In the genomic region with DNA sequence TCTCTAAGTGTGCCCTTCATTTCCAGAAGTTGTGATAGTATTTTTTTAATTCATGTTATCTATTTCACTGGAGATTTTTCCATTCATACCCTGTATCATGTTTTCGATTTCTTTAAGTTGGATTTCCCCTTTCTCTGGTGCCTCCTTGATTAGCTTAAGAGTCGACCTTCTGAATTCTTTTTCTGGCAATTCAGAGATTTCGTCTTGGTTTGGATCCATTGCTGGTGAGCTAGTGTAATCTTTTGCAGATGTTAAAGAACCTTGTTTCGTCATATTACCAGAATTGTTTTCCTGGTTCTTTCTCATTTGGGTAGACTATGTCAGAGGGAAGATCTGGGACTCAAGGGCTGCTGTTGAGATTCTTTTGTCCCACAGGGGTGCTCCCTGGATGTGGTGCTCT, we compare ENCODE assay signal across 19 cellular contexts. TPM values are rescaled to one million over a fixed set of nuclear protein-coding genes. Genes with fewer than 3 reads are reported as not detected.
A peak's percentile ranks its signal among the peaks of the same experiment; 100 is the strongest.
DNase-seq lines count a peak whose midpoint lies in the region; ATAC-seq, FAIRE-seq and TF ChIP-seq lines count a peak whose summit lies in the region.
"Had no signal": no experiment of that assay in that cellular context is flagged by ENCODE, and none has a peak within 500 bp of the region (broad histone marks: within the 10 kb centered on the region; RNA-seq: fewer than 3 reads in every experiment).

No MANE protein-coding gene starts in this region.

- no peaks in the 10 kb centered on the region for H3K36me3 Mint-ChIP-seq in activated T-cell treated with anti-CD3 and anti-CD28 coated beads, Interleukin-2, amount 50 U/mL, for 24 hours (ENCODE audit: low read depth)
- no peaks in the 10 kb centered on the region for H3K36me3 Mint-ChIP-seq in CD4-positive, alpha-beta memory T cell

- in situ Hi-C loops in K562 (cut with MboI): no loop called here

- H3K27ac Mint-ChIP-seq in activated T-cell treated with anti-CD3 and anti-CD28 coated beads, Interleukin-2, amount 50 U/mL, for 24 hours: peak overlapping the region; percentile 58
- peak overlapping the region in 4 of 7 donors; percentile 9 to 70 (median 13) for H3K27ac Mint-ChIP-seq in CD4-positive, alpha-beta memory T cell

- no peaks in the 10 kb centered on the region for H3K27me3 Mint-ChIP-seq in activated T-cell treated with anti-CD3 and anti-CD28 coated beads, Interleukin-2, amount 50 U/mL, for 24 hours
- no peaks in the 10 kb centered on the region for H3K27me3 Mint-ChIP-seq in CD4-positive, alpha-beta memory T cell

- no peak overlapping the region for H3K4me3 ChIP-seq in CD4-positive, alpha-beta memory T cell (ENCODE audit: low read length in 2 of 2)
- no peak overlapping the region for H3K4me3 ChIP-seq in K562
- H3K4me3 ChIP-seq: SJSA1 had no signal

- POLR2A ChIA-PET in CD4-positive, alpha-beta memory T cell (lab: Charles Lee; ENCODE audit: partially characterized antibody): interaction anchor here (0.7 kb wide), 1 partner anchor 10 kb away, joined by 4 read pairs; no protein-coding TSS in a partner anchor
- POLR2A ChIA-PET in K562 (lab: Yijun Ruan, JAX): interaction anchor here (1.2 kb wide), 1 partner anchor 16 kb away, joined by 3 read pairs; no protein-coding TSS in a partner anchor

- no peaks in the 10 kb centered on the region for H3K9me3 ChIP-seq in CD4-positive, alpha-beta memory T cell (ENCODE audit: control insufficient read depth in 1 of 2, low read length in 2 of 2)
- no peaks in the 10 kb centered on the region; the same call in 1 of the 2 replicates for H3K9me3 ChIP-seq in K562 (replicated peaks; ENCODE audit: control insufficient read depth, insufficient read depth, low read depth, low read length)
- H3K9me3 ChIP-seq: SJSA1 had no signal

- H3K9ac ChIP-seq in K562 (ENCODE audit: insufficient read depth in 1 of 2, low read depth in 2 of 2, low read length in 2 of 2): no peak overlapping the region

- TF ChIP-seq EP300 in K562 (IDR thresholded peaks at IDR 0.05; ENCODE audit: low read length): no peak

- H2AFZ ChIP-seq in K562 (ENCODE audit: low read depth, low read length): no peak overlapping the region

- ATAC-seq in K562 (no peak), left lobe of liver (no peak)
- ATAC-seq: Right ventricle myocardium inferior had no signal

- CTCF ChIA-PET in CD4-positive, alpha-beta memory T cell (lab: Charles Lee; ENCODE audit: partially characterized antibody): interaction anchor here (1.2 kb wide), 1 partner anchor 20 kb away, joined by 3 read pairs; no protein-coding TSS in a partner anchor
- CTCF ChIA-PET in K562 (lab: Yijun Ruan, JAX; ENCODE audit: low intra/inter-chr PET ratio): no interaction called here

- no peak for TF ChIP-seq RAD21 in K562 (CRISPR knock-in tag; conservative IDR thresholded peaks at IDR 0.05 in 1 of 2, IDR thresholded peaks at IDR 0.05 in 1 of 2)

- H4K20me1 ChIP-seq in K562 (replicated peaks; ENCODE audit: control insufficient read depth, insufficient read depth, low read length): no peaks in the 10 kb centered on the region

- no peak for FAIRE-seq in K562 (lab: Jason Lieb, UNC)
- FAIRE-seq: A204.1 had no signal

- no TSS peak for BruUV-seq in K562 (replicated peaks; lab: Mats Ljungman, UMichigan)

- no peak for DNase-seq in activated T-cell treated with anti-CD3 and anti-CD28 coated beads, Interleukin-2, amount 50 U/mL, for 24 hours
- DNase-seq in activated T-cell treated with anti-CD3 and anti-CD28 coated beads, Interleukin-2, amount 50 U/mL, for 48 hours: no peak
- no peak for DNase-seq in CD4-positive, alpha-beta memory T cell
- DNase-seq in K562 (ENCODE audit: extremely low read depth in 1 of 4, low spot score in 3 of 4) (no peak), left lobe of liver (ENCODE audit: low spot score) (peak; percentile 5), NCI-H510A (lab: John Stamatoyannopoulos, UW) (no peak)
- no peak for DNase-seq in activated CD4-positive, CD25-positive, alpha-beta regulatory T cell treated with anti-CD3 and anti-CD28 coated beads, Interleukin-2, amount 50 U/mL, for 72 hours
- DNase-seq: H7, Kasumi-1, NCI-H1417, NCI-H1694 treated with DMSO at 0.1 percent for 48 hours, NCI-H2081 treated with DMSO at 0.1 percent for 48 hours, NCI-H2171 treated with DMSO at 0.1 percent for 48 hours, NCI-H526, OCI-M1 had no signal

- H3K4me1 ChIP-seq in CD4-positive, alpha-beta memory T cell (ENCODE audit: insufficient read depth, low read length): peaks cover 35% of the 10 kb centered on the region
- H3K4me1 ChIP-seq in K562 (replicated peaks in 1 of 2; ENCODE audit: control insufficient read depth in 2 of 2, insufficient read depth in 2 of 2, low read length in 2 of 2): peaks cover 0 to 25% of the 10 kb centered on the region in 2 experiments; a peak in 3 of 5 replicates
- H3K4me1 ChIP-seq: SJSA1 had no signal

- intact Hi-C loops in CD4-positive, alpha-beta memory T cell (cut with micrococcal nuclease): loop anchor here (2.0 kb wide), 1 partner anchor 15 kb away; no protein-coding TSS in a partner anchor
- intact Hi-C loops in K562 (cut with micrococcal nuclease): no loop called here

- H3K4me3 Mint-ChIP-seq in activated T-cell treated with anti-CD3 and anti-CD28 coated beads, Interleukin-2, amount 50 U/mL, for 24 hours: no peak overlapping the region
- peak overlapping the region in 1 of 8 donors; percentile 18 for H3K4me3 Mint-ChIP-seq in CD4-positive, alpha-beta memory T cell

- H3K4me2 ChIP-seq in K562 (ENCODE audit: insufficient read depth, low read length): no peak overlapping the region

- no peaks in the 10 kb centered on the region for H3K79me2 ChIP-seq in K562 (ENCODE audit: control insufficient read depth, insufficient read depth, low read length)

- TF ChIP-seq POLR2A in K562 (conservative IDR thresholded peaks at IDR 0.05): no peak

- 5% methylated on average over 4 of the region's 4 CpGs for WGBS in K562 (ENCODE audit: insufficient coverage, low coverage, missing lambda C conversion rate)

- no peaks in the 10 kb centered on the region for H3K27me3 ChIP-seq in CD4-positive, alpha-beta memory T cell (ENCODE audit: insufficient read depth, low read length)
- peaks cover 0 to 6% of the 10 kb centered on the region in 2 experiments; a peak in 2 of 5 replicates for H3K27me3 ChIP-seq in K562 (ENCODE audit: control insufficient read depth in 2 of 2, insufficient read depth in 2 of 2, low read length in 2 of 2)
- H3K27me3 ChIP-seq: SJSA1 had no signal

- no peak for TF ChIP-seq CTCF in K562 (IDR thresholded peaks at IDR 0.05 in 2 of 3, conservative IDR thresholded peaks at IDR 0.05 in 1 of 3; ENCODE audit: insufficient read depth in 2 of 3, low read depth in 1 of 3, low read length in 3 of 3)

- no peaks in the 10 kb centered on the region for H3K36me3 ChIP-seq in CD4-positive, alpha-beta memory T cell (ENCODE audit: insufficient read depth, low read length)
- no peaks in the 10 kb centered on the region for H3K36me3 ChIP-seq in K562 (ENCODE audit: control insufficient read depth, insufficient read depth, low read length)
- H3K36me3 ChIP-seq: SJSA1 had no signal

- H3K27ac ChIP-seq in CD4-positive, alpha-beta memory T cell (ENCODE audit: low read depth, low read length): no peak overlapping the region
- no peak overlapping the region for H3K27ac ChIP-seq in K562 (ENCODE audit: extremely low read depth, low read depth, low read length)
- H3K27ac ChIP-seq: C4-2B, SJSA1 had no signal

- H3K9me3 Mint-ChIP-seq in activated T-cell treated with anti-CD3 and anti-CD28 coated beads, Interleukin-2, amount 50 U/mL, for 24 hours: peaks cover 18% of the 10 kb centered on the region
- H3K9me3 Mint-ChIP-seq in CD4-positive, alpha-beta memory T cell: peaks cover 0 to 18% (median 9%) of the 10 kb centered on the region in 8 donors

- H3K9me1 ChIP-seq in K562 (ENCODE audit: control insufficient read depth, insufficient read depth, low read length): no peaks in the 10 kb centered on the region

- peaks cover 50% of the 10 kb centered on the region for H3K4me1 Mint-ChIP-seq in activated T-cell treated with anti-CD3 and anti-CD28 coated beads, Interleukin-2, amount 50 U/mL, for 24 hours (ENCODE audit: low read depth)
- H3K4me1 Mint-ChIP-seq in CD4-positive, alpha-beta memory T cell: peaks cover 15 to 33% (median 25%) of the 10 kb centered on the region in 4 donors

RNA-seq across cellular contexts. Expression of gene SH3BP2, which starts 9.1 kb away (rescaled TPM):
- 10 to 100 TPM; 37.9 to 44.3 TPM for total RNA-seq in CD4-positive, alpha-beta memory T cell
- 10 to 100 TPM in 1 of 2 donors, 1 to 10 TPM in 1; 3.8 to 16.3 TPM for polyA plus RNA-seq in CD4-positive, alpha-beta memory T cell
- 49.1 and 137 TPM in 2 replicates for total RNA-seq in K562 (2011; cell fraction: chromatin; rRNA removed; ENCODE audit: low replicate concordance)
- 57.9 and 62.0 TPM in 2 replicates for total RNA-seq in K562 (2011; cell fraction: nucleolus; rRNA removed)
- total RNA-seq in K562 (2011; cell fraction: nucleoplasm; rRNA removed): 59.4 and 93.7 TPM in 2 replicates
- total RNA-seq in K562 (2014; rRNA removed) (9.7 and 15.9 TPM in 2 replicates), K562 (2014; rRNA removed; fragmentation: Illumina TruSeq; extraction: Trizol) (3.7 and 3.9 TPM in 2 replicates), K562 (2015; rRNA removed; fragmentation: Illumina TruSeq; extraction: Trizol) (3.5 and 5.6 TPM in 2 replicates), K562 (2021) (10.8 and 16.0 TPM in 2 replicates), left lobe of liver (59.8 TPM)
- polyA plus RNA-seq in K562 (2011; rRNA removed) (9.6 and 13.9 TPM in 2 replicates), K562 (2014; fragmentation: Illumina TruSeq; extraction: Trizol) (5.1 and 10.9 TPM in 2 replicates), K562 (2014; fragmentation: Nextera tagmentation; extraction: Ambion mirVana) (under 1 TPM; 0.34 to 0.72 TPM), K562 (2014; rRNA removed) (14.2 and 17.6 TPM in 2 replicates)
- 10.6 and 10.7 TPM in 2 replicates for polyA plus RNA-seq in K562 (2011; cell fraction: cytosol; rRNA removed)
- polyA plus RNA-seq in K562 (2011; cell fraction: nucleus; rRNA removed): 88.6 and 117 TPM in 2 replicates
- polyA plus RNA-seq in K562 (2012): 4.4 and 18.7 TPM in 2 replicates
- polyA minus RNA-seq in K562 (2011; rRNA and poly(A)+ RNA removed): 18.0 and 41.6 TPM in 2 replicates
- 5.7 and 10.8 TPM in 2 replicates for polyA minus RNA-seq in K562 (2011; cell fraction: cytosol; rRNA and poly(A)+ RNA removed)
- 26.8 and 33.3 TPM in 2 replicates for polyA minus RNA-seq in K562 (2011; cell fraction: nucleus; rRNA and poly(A)+ RNA removed)

RNA-seq across cellular contexts. Expression of gene TNIP2, which starts 27.7 kb away (rescaled TPM):
- total RNA-seq in CD4-positive, alpha-beta memory T cell: 10 to 100 TPM; 50.0 to 50.5 TPM
- 10 to 100 TPM; 45.8 to 48.5 TPM for polyA plus RNA-seq in CD4-positive, alpha-beta memory T cell
- 24.5 and 78.1 TPM in 2 replicates for total RNA-seq in K562 (2011; cell fraction: chromatin; rRNA removed; ENCODE audit: low replicate concordance)
- total RNA-seq in K562 (2011; cell fraction: nucleolus; rRNA removed): 49.7 and 54.7 TPM in 2 replicates
- 30.4 and 33.4 TPM in 2 replicates for total RNA-seq in K562 (2011; cell fraction: nucleoplasm; rRNA removed)
- total RNA-seq in K562 (2014; rRNA removed) (42.6 and 46.7 TPM in 2 replicates), K562 (2014; rRNA removed; fragmentation: Illumina TruSeq; extraction: Trizol) (11.6 and 13.1 TPM in 2 replicates), K562 (2015; rRNA removed; fragmentation: Illumina TruSeq; extraction: Trizol) (19.5 and 21.9 TPM in 2 replicates), K562 (2021) (32.2 and 35.8 TPM in 2 replicates), left lobe of liver (13.1 TPM)
- polyA plus RNA-seq in K562 (2011; rRNA removed) (17.5 and 21.8 TPM in 2 replicates), K562 (2014; fragmentation: Illumina TruSeq; extraction: Trizol) (12.1 and 18.3 TPM in 2 replicates), K562 (2014; fragmentation: Nextera tagmentation; extraction: Ambion mirVana) (1 to 10 TPM in 1 of 2 experiments, under 1 TPM in 1; 0.61 to 1.1 TPM), K562 (2014; rRNA removed) (38.1 and 38.2 TPM in 2 replicates)
- 16.5 and 28.2 TPM in 2 replicates for polyA plus RNA-seq in K562 (2011; cell fraction: cytosol; rRNA removed)
- polyA plus RNA-seq in K562 (2011; cell fraction: nucleus; rRNA removed): 49.0 and 90.0 TPM in 2 replicates
- polyA plus RNA-seq in K562 (2012): 30.8 and 32.9 TPM in 2 replicates
- polyA minus RNA-seq in K562 (2011; rRNA and poly(A)+ RNA removed): 10.0 and 16.8 TPM in 2 replicates
- 13.7 and 14.7 TPM in 2 replicates for polyA minus RNA-seq in K562 (2011; cell fraction: cytosol; rRNA and poly(A)+ RNA removed)
- polyA minus RNA-seq in K562 (2011; cell fraction: nucleus; rRNA and poly(A)+ RNA removed): 16.4 and 17.5 TPM in 2 replicates

RNA-seq across cellular contexts. Expression of gene ADD1, which starts 59.9 kb away (rescaled TPM):
- total RNA-seq in CD4-positive, alpha-beta memory T cell: 100 to 1,000 TPM; 289 to 293 TPM
- 100 to 1,000 TPM; 159 to 171 TPM for polyA plus RNA-seq in CD4-positive, alpha-beta memory T cell
- 289 and 338 TPM in 2 replicates for total RNA-seq in K562 (2011; cell fraction: chromatin; rRNA removed; ENCODE audit: low replicate concordance)
- 122 and 133 TPM in 2 replicates for total RNA-seq in K562 (2011; cell fraction: nucleolus; rRNA removed)
- total RNA-seq in K562 (2011; cell fraction: nucleoplasm; rRNA removed): 186 and 236 TPM in 2 replicates
- 104 and 140 TPM in 2 replicates for total RNA-seq in K562 (2014; rRNA removed)
- 67.1 and 80.8 TPM in 2 replicates for total RNA-seq in K562 (2014; rRNA removed; fragmentation: Illumina TruSeq; extraction: Trizol)
- total RNA-seq in K562 (2015; rRNA removed; fragmentation: Illumina TruSeq; extraction: Trizol): 74.0 and 76.9 TPM in 2 replicates
- 145 and 153 TPM in 2 replicates for total RNA-seq in K562 (2021)
- polyA plus RNA-seq in K562 (2011; rRNA removed): 72.4 and 77.0 TPM in 2 replicates
- 85.9 and 111 TPM in 2 replicates for polyA plus RNA-seq in K562 (2011; cell fraction: cytosol; rRNA removed)
- polyA plus RNA-seq in K562 (2011; cell fraction: nucleus; rRNA removed): 164 and 189 TPM in 2 replicates
- 141 and 159 TPM in 2 replicates for polyA plus RNA-seq in K562 (2012)
- polyA plus RNA-seq in K562 (2014; fragmentation: Illumina TruSeq; extraction: Trizol): 99.7 and 110 TPM in 2 replicates
- 10 to 100 TPM; 17.5 to 20.7 TPM for polyA plus RNA-seq in K562 (2014; fragmentation: Nextera tagmentation; extraction: Ambion mirVana)
- 87.7 and 121 TPM in 2 replicates for polyA plus RNA-seq in K562 (2014; rRNA removed)
- 65.9 and 67.4 TPM in 2 replicates for polyA minus RNA-seq in K562 (2011; rRNA and poly(A)+ RNA removed)
- 46.7 and 62.1 TPM in 2 replicates for polyA minus RNA-seq in K562 (2011; cell fraction: cytosol; rRNA and poly(A)+ RNA removed)
- polyA minus RNA-seq in K562 (2011; cell fraction: nucleus; rRNA and poly(A)+ RNA removed): 57.5 and 58.6 TPM in 2 replicates
- total RNA-seq in left lobe of liver: 113 TPM
